1 cellular context compared by ENCODE assay signal in the genomic region with DNA sequence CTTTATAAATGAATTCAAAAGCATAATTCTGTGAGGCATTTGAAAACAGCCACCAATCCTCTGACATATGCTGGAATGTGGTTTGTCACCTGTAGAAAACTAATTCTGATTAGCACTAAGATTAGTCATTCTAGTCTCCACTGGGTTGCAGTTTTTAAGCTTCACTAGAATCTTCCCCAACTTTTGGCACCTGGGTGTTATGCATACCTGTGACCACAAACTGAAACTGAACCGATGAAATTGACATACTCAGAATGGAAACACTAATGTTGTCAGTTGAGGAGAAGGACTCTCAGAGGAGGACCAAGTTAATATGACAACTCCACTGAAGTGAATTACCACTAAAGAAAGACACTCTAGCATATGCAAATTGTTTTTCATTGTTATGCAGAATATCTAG.
TF ChIP-seq lines count a peak whose summit lies in the region.

No MANE protein-coding gene starts in this region.

TF ChIP-seq in WTC11, 78 proteins besides CTCF, POLR2A, EP300 and RAD21 (continued from another document):
- TF ChIP-seq GRHL2 (CRISPR knock-in tag; IDR thresholded peaks at IDR 0.05; ENCODE audit: insufficient replicate concordance, severe bottlenecking) (no peak), NR1H2 (CRISPR knock-in tag; IDR thresholded peaks at IDR 0.05) (no peak), CREM (CRISPR knock-in tag; IDR thresholded peaks at IDR 0.05) (no peak), ZBTB43 (CRISPR knock-in tag; IDR thresholded peaks at IDR 0.05) (no peak), JAZF1 (CRISPR knock-in tag; IDR thresholded peaks at IDR 0.05) (no peak), TEAD4 (CRISPR knock-in tag; IDR thresholded peaks at IDR 0.05) (no peak)
- TF ChIP-seq, protein P1, sequence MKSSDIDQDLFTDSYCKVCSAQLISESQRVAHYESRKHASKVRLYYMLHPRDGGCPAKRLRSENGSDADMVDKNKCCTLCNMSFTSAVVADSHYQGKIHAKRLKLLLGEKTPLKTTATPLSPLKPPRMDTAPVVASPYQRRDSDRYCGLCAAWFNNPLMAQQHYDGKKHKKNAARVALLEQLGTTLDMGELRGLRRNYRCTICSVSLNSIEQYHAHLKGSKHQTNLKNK (CRISPR knock-in tag; IDR thresholded peaks at IDR 0.05), result no peak
- TF ChIP-seq, protein P2, sequence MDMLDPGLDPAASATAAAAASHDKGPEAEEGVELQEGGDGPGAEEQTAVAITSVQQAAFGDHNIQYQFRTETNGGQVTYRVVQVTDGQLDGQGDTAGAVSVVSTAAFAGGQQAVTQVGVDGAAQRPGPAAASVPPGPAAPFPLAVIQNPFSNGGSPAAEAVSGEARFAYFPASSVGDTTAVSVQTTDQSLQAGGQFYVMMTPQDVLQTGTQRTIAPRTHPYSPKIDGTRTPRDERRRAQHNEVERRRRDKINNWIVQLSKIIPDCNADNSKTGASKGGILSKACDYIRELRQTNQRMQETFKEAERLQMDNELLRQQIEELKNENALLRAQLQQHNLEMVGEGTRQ (CRISPR knock-in tag; IDR thresholded peaks at IDR 0.05), result no peak
